Comparison of ENCODE assay signal across 7 cellular contexts in genomic region chr7:151251328-151251925, GRCh38. TPM values are rescaled to one million over a fixed set of nuclear protein-coding genes. Genes with fewer than 3 reads are reported as not detected.
DNase-seq lines count a peak whose midpoint lies in the region; ATAC-seq and TF ChIP-seq lines count a peak whose summit lies in the region.

No MANE protein-coding gene starts in this region.

- H4K20me1 ChIP-seq in H9 (ENCODE audit: control insufficient read depth, insufficient read depth, insufficient read length): no peaks in the 10 kb centered on the region

- H3K27ac Mint-ChIP-seq in H9: no peak overlapping the region

- no peak overlapping the region for H3K23ac ChIP-seq in H9 (ENCODE audit: insufficient read length, low read depth, low read length)

- peaks cover 44 to 57% of the 10 kb centered on the region in 2 experiments for H3K4me1 Mint-ChIP-seq in H9

- peak overlapping the region; percentile 71 for H3K4me2 ChIP-seq in H9 (ENCODE audit: insufficient read depth, insufficient read length, low read length)

- no peak overlapping the region for H3K18ac ChIP-seq in H9 (ENCODE audit: insufficient read length, low read depth, low read length)

- no peak overlapping the region for H2BK5ac ChIP-seq in H9 (ENCODE audit: insufficient read length, low read length)

- no peak overlapping the region for H2AK5ac ChIP-seq in H9 (ENCODE audit: insufficient read length, low read length)

- H3K27ac ChIP-seq in H9 (ENCODE audit: insufficient read length, low read depth, low read length): no peak overlapping the region
- H3K27ac ChIP-seq in cingulate gyrus (ENCODE audit: low read depth, low read length): peak overlapping the region; percentile 87
- H3K27ac ChIP-seq in lower lobe of right lung: peak overlapping the region; percentile 80
- H3K27ac ChIP-seq in thoracic aorta: peak overlapping the region; percentile 96 to 99

- H3K14ac ChIP-seq in H9 (ENCODE audit: insufficient read depth, low read length): peak overlapping the region; percentile 43; the same call in 1 of the 2 replicates

- no peak overlapping the region for H2AFZ ChIP-seq in H9 (ENCODE audit: low read length)

- H2BK12ac ChIP-seq in H9 (ENCODE audit: insufficient read length, low read depth, low read length): no peak overlapping the region

- no peak overlapping the region for H2BK15ac ChIP-seq in H9 (ENCODE audit: low read depth, low read length)

- no peak overlapping the region for H2BK20ac ChIP-seq in H9 (ENCODE audit: low read depth, low read length, poor library complexity, severe bottlenecking)

- H3K4me3 ChIP-seq in lower lobe of right lung: peak overlapping the region; percentile 66
- H3K4me3 ChIP-seq in thoracic aorta: peak overlapping the region; percentile 89

- no peak for TF ChIP-seq CTCF in H9 (conservative IDR thresholded peaks at IDR 0.05)
- TF ChIP-seq CTCF in lower lobe of right lung (IDR thresholded peaks at IDR 0.05): no peak
- TF ChIP-seq CTCF in thoracic aorta (IDR thresholded peaks at IDR 0.05): no peak

- peaks cover 22% of the 10 kb centered on the region for H3K23me2 ChIP-seq in H9 (ENCODE audit: insufficient read length, low read depth, low read length, poor library complexity, severe bottlenecking)

- intact Hi-C loops in lower lobe of right lung (cut with DNase I): no loop called here

- no peak overlapping the region for H3K9ac ChIP-seq in H9 (ENCODE audit: extremely low read depth, insufficient read length, low read length)

- no peak overlapping the region for H4K5ac ChIP-seq in H9 (ENCODE audit: insufficient read length, low read depth, low read length)

- H3K27me3 Mint-ChIP-seq in H9 (ENCODE audit: low read depth): peaks cover 86% of the 10 kb centered on the region

- H3K9me3 ChIP-seq in H9 (ENCODE audit: control insufficient read depth, low read depth, low read length) (no peaks in the 10 kb centered on the region), lower lobe of right lung (no peaks in the 10 kb centered on the region), thoracic aorta (no peaks in the 10 kb centered on the region)

- H3K79me2 ChIP-seq in H9 (ENCODE audit: insufficient read depth, low read length): no peaks in the 10 kb centered on the region

- H3T11ph ChIP-seq in H9 (ENCODE audit: low read length): no peak overlapping the region

- H3K27me3 ChIP-seq in H9 (ENCODE audit: insufficient read depth, low read length) (peaks cover 19% of the 10 kb centered on the region; the same call in 1 of the 2 replicates), lower lobe of right lung (ENCODE audit: low read depth) (peaks cover 13% of the 10 kb centered on the region), thoracic aorta (replicated peaks; ENCODE audit: insufficient read depth) (no peaks in the 10 kb centered on the region)

- no peak overlapping the region for H4K8ac ChIP-seq in H9 (replicated peaks; ENCODE audit: insufficient read length, low read depth, low read length)

- H3K4me1 ChIP-seq in H9 (ENCODE audit: insufficient read depth, low read length) (peaks cover 7% of the 10 kb centered on the region; the same call in 1 of the 2 replicates), lower lobe of right lung (peaks cover 46% of the 10 kb centered on the region), thoracic aorta (ENCODE audit: control insufficient read depth in 1 of 2, low read depth in 2 of 2) (peaks cover 24 to 62% of the 10 kb centered on the region in 2 donors)

- no peaks in the 10 kb centered on the region; a peak in 1 of 5 replicates for H3K9me3 Mint-ChIP-seq in H9

- peak overlapping the region; percentile 58 to 75 for H3K4me3 Mint-ChIP-seq in H9

- no peak overlapping the region for H2BK120ac ChIP-seq in H9 (ENCODE audit: low read depth, low read length, poor library complexity, severe bottlenecking)

- no peak overlapping the region for H3K56ac ChIP-seq in H9 (ENCODE audit: insufficient read length, low read depth, low read length)

- H3K36me3 ChIP-seq in lower lobe of right lung (no peaks in the 10 kb centered on the region), thoracic aorta (no peaks in the 10 kb centered on the region)

- no peak overlapping the region for H4K91ac ChIP-seq in H9 (ENCODE audit: insufficient read length, low read depth, low read length)

- no peak overlapping the region for H3K4ac ChIP-seq in H9 (ENCODE audit: low read depth, low read length)

- DNase-seq in H9 (no peak), NCI-H774 (lab: John Stamatoyannopoulos, UW) (peak; percentile 75), lower lobe of right lung (peak; percentile 74), thoracic aorta (ENCODE audit: low spot score) (no peak), dedifferentiated amniotic fluid mesenchymal stem cell (ENCODE audit: extremely low spot score) (no peak)

- H3K79me1 ChIP-seq in H9 (ENCODE audit: insufficient read depth, low read depth, low read length, poor library complexity, severe bottlenecking): no peaks in the 10 kb centered on the region

- H3K36me3 Mint-ChIP-seq in H9 (ENCODE audit: insufficient read depth in 1 of 3, low read depth in 3 of 3): no peaks in the 10 kb centered on the region; a peak in 1 of 7 replicates

- no CpG with 5 or more reads among the region's 55 CpGs for WGBS in H9 (ENCODE audit: extremely low coverage, insufficient read length, low lambda C conversion rate)

- ATAC-seq in lower lobe of right lung (peak in 1 of 2 donors; percentile 22), thoracic aorta (ENCODE audit: insufficient number of reproducible peaks, low FRiP score, low read depth) (no peak), HG03439 (IDR thresholded peaks at IDR 0.05; ENCODE audit: unreplicated experiment) (no peak)

RNA-seq across cellular contexts. Expression of gene SMARCD3, which starts 2.9 kb away (rescaled TPM):
- 4.7 and 5.0 TPM in 2 replicates for total RNA-seq in H9 (2021)
- total RNA-seq in lower lobe of right lung: 53.1 TPM
- total RNA-seq in thoracic aorta: 100 to 1,000 TPM in 1 of 2 donors, 10 to 100 TPM in 1; 51.1 to 110 TPM

RNA-seq across cellular contexts. Expression of gene CHPF2, which starts 19.1 kb away (rescaled TPM):
- 25.7 and 28.1 TPM in 2 replicates for total RNA-seq in H9 (2021)
- 34.7 TPM for total RNA-seq in lower lobe of right lung
- total RNA-seq in thoracic aorta: 10 to 100 TPM; 78.9 to 85.3 TPM

RNA-seq across cellular contexts. Expression of gene ABCF2, which starts 24.4 kb away (rescaled TPM):
- total RNA-seq in H9 (2021): 70.1 and 70.5 TPM in 2 replicates
- 23.3 TPM for total RNA-seq in lower lobe of right lung
- total RNA-seq in thoracic aorta: 10 to 100 TPM; 25.3 to 44.1 TPM

RNA-seq across cellular contexts. Expression of gene H2BK1, which starts 41.1 kb away (rescaled TPM):
- total RNA-seq in H9 (2021) (0.97 TPM in 1 of 2 replicates, not detected in the other), lower lobe of right lung (not detected), thoracic aorta (not detected)

Comparison
In these comparisons a context has a peak if more than half of its experiments do, and no peak if none do; other contexts are left out.
1. DNase-seq: peak in NCI-H774 (single experiment) and lower lobe of right lung (single experiment); none in H9 (single experiment), thoracic aorta (single experiment) and dedifferentiated amniotic fluid mesenchymal stem cell (single experiment).